Comparison of ENCODE assay signal across 8 cellular contexts in the genomic region with DNA sequence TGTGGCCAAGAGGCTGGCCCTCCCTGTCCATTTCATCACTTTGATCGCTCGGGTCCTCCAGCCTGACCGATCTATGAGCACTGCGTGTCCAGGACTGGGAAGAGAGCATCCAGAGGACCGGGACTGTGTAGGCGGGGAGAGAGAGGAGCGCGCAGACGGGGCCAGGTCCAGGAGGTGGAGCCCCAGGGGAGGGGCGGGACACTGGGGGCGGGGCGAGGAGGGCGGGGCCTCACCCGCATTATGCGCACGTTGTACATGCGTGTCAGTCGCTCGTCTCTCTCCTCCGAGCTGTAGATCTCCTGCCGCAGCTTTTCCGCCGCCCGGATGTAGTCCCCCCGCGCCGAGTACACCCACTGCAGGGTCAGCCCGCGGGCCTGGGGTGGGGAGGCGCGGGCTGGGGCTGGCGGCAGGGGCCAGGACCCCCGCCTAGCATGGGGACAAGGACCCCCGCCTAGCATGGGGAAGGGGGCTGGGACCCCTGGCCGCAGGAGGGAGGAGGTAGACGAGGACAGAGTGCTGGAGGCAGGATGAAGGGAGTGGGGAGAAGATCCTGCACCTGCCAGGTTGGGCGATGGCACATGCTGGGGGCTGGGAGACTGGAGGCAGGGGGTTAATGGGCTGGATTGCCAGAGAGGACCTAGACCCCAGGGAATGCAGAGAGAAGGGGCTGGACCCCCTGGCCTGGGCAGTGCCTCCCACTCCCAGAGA. TPM values are rescaled to one million over a fixed set of nuclear protein-coding genes. Genes with fewer than 3 reads are reported as not detected.
DNase-seq lines count a peak whose midpoint lies in the region; ATAC-seq and TF ChIP-seq lines count a peak whose summit lies in the region.

No MANE protein-coding gene starts in this region.

- WGBS in liver: 16% methylated on average over 37 of the region's 37 CpGs

- H3K27me3 ChIP-seq in colonic mucosa: no peaks in the 10 kb centered on the region
- no peaks in the 10 kb centered on the region for H3K27me3 ChIP-seq in liver (ENCODE audit: control insufficient read depth in 4 of 4, insufficient read depth in 4 of 4, low read length in 3 of 4)

- H3K9me3 ChIP-seq in colonic mucosa: no peaks in the 10 kb centered on the region
- no peaks in the 10 kb centered on the region for H3K9me3 ChIP-seq in liver (ENCODE audit: control insufficient read depth in 4 of 4, low read length in 3 of 4)

- no peaks in the 10 kb centered on the region for H3K9me3 Mint-ChIP-seq in activated CD4-positive, alpha-beta T cell treated with anti-CD3 and anti-CD28 coated beads, Interleukin-2, amount 10 ng/mL, durations not matched to agents 24 days and 14 days

- H3K4me3 ChIP-seq in colonic mucosa (peak overlapping the region; percentile 27), liver (ENCODE audit: low read depth in 1 of 3, low read length in 3 of 3) (no peak overlapping the region)

- peak; percentile 22 to 32 for TF ChIP-seq RAD21 in liver (IDR thresholded peaks at IDR 0.05)

- H3K4me3 Mint-ChIP-seq in activated CD4-positive, alpha-beta T cell treated with anti-CD3 and anti-CD28 coated beads, Interleukin-2, amount 10 ng/mL, durations not matched to agents 24 days and 14 days: peak overlapping the region; percentile 82

- H3K27me3 Mint-ChIP-seq in activated CD4-positive, alpha-beta T cell treated with anti-CD3 and anti-CD28 coated beads, Interleukin-2, amount 10 ng/mL, durations not matched to agents 24 days and 14 days: no peaks in the 10 kb centered on the region

- H3K27ac Mint-ChIP-seq in activated CD4-positive, alpha-beta T cell treated with anti-CD3 and anti-CD28 coated beads, Interleukin-2, amount 10 ng/mL, durations not matched to agents 24 days and 14 days: peak overlapping the region; percentile 76

- H3K36me3 ChIP-seq in colonic mucosa (no peaks in the 10 kb centered on the region), liver (ENCODE audit: control insufficient read depth in 4 of 4, insufficient read depth in 3 of 4, low read depth in 1 of 4, low read length in 3 of 4) (peaks cover 11 to 33% (median 22%) of the 10 kb centered on the region in 4 donors)

- DNase-seq in NCI-H345 treated with DMSO at 0.1 percent for 48 hours (lab: John Stamatoyannopoulos, UW; ENCODE audit: unreplicated experiment) (peak; percentile 42), colonic mucosa (peak; percentile 90), DMS79 (lab: John Stamatoyannopoulos, UW) (no peak)
- peak; percentile 94 for DNase-seq in activated CD4-positive, alpha-beta T cell treated with anti-CD3 and anti-CD28 coated beads, Interleukin-2, amount 10 ng/mL, durations not matched to agents 24 days and 14 days
- peak; percentile 78 to 85 (median 79) for DNase-seq in stimulated activated CD4-positive, alpha-beta T cell treated with anti-CD3 and anti-CD28 coated beads, TNF-alpha, amount 100 ng/mL, for 1 hour (ENCODE audit: low read depth in 3 of 3, low spot score in 1 of 3)

- TF ChIP-seq CTCF in colonic mucosa (IDR thresholded peaks at IDR 0.05) (no peak), liver (IDR thresholded peaks at IDR 0.05; ENCODE audit: low read depth, low read length, missing input control) (no peak)

- intact Hi-C loops in activated CD4-positive, alpha-beta T cell treated with anti-CD3 and anti-CD28 coated beads, Interleukin-2, amount 10 ng/mL, durations not matched to agents 24 days and 14 days (cut with micrococcal nuclease): loop anchor here (1.0 kb wide), 2 partner anchors 14 to 47 kb away; a partner anchor contains a TSS
- intact Hi-C loops in colonic mucosa (cut with DNase I): no loop called here

- H3K9ac ChIP-seq in colonic mucosa (ENCODE audit: low read depth in 2 of 2, low read length in 2 of 2): peak overlapping the region in 1 of 2 donors; percentile 60
- H3K9ac ChIP-seq in liver (ENCODE audit: low read depth in 1 of 2, low read length in 2 of 2): peak overlapping the region in 1 of 2 donors; percentile 21

- peaks cover 18% of the 10 kb centered on the region for H3K36me3 Mint-ChIP-seq in activated CD4-positive, alpha-beta T cell treated with anti-CD3 and anti-CD28 coated beads, Interleukin-2, amount 10 ng/mL, durations not matched to agents 24 days and 14 days (ENCODE audit: low read depth)

- H3K4me1 ChIP-seq in colonic mucosa (no peaks in the 10 kb centered on the region), liver (ENCODE audit: control insufficient read depth in 4 of 4, insufficient read depth in 4 of 4, low read length in 3 of 4) (peaks cover 2 to 48% (median 37%) of the 10 kb centered on the region in 4 donors)

- no peak overlapping the region for H3K27ac ChIP-seq in colonic mucosa
- H3K27ac ChIP-seq in liver (ENCODE audit: low read depth in 1 of 2, low read length in 2 of 2): peak overlapping the region; percentile 85 to 90

- ATAC-seq in GM18498 (IDR thresholded peaks at IDR 0.05; ENCODE audit: unreplicated experiment) (peak; percentile 94), HG03025 (IDR thresholded peaks at IDR 0.05; ENCODE audit: low FRiP score, unreplicated experiment) (peak; percentile 68)

- H3K4me1 Mint-ChIP-seq in activated CD4-positive, alpha-beta T cell treated with anti-CD3 and anti-CD28 coated beads, Interleukin-2, amount 10 ng/mL, durations not matched to agents 24 days and 14 days: peaks cover 42% of the 10 kb centered on the region

TF ChIP-seq in liver, 16 proteins besides CTCF, POLR2A, EP300 and RAD21 (continues in another document):
- TF ChIP-seq RXRA (IDR thresholded peaks at IDR 0.05) (peak in 1 of 2 donors; percentile 31), NR2F2 (IDR thresholded peaks at IDR 0.05) (no peak), YY1 (IDR thresholded peaks at IDR 0.05) (no peak), GABPA (IDR thresholded peaks at IDR 0.05 in 1 of 2, conservative IDR thresholded peaks at IDR 0.05 in 1 of 2) (no peak), SP1 (IDR thresholded peaks at IDR 0.05) (peak; percentile 25), HNF4G (IDR thresholded peaks at IDR 0.05) (no peak), JUND (IDR thresholded peaks at IDR 0.05) (no peak), FOXA2 (IDR thresholded peaks at IDR 0.05) (no peak), FOXA1 (IDR thresholded peaks at IDR 0.05) (no peak), EGR1 (IDR thresholded peaks at IDR 0.05; ENCODE audit: low read depth in 2 of 2) (no peak), HNF4A (conservative IDR thresholded peaks at IDR 0.05) (peak in 1 of 2 donors; percentile 63)
- TF ChIP-seq, protein P1, sequence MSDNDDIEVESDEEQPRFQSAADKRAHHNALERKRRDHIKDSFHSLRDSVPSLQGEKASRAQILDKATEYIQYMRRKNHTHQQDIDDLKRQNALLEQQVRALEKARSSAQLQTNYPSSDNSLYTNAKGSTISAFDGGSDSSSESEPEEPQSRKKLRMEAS (IDR thresholded peaks at IDR 0.05): no peak
- TF ChIP-seq, protein P2, sequence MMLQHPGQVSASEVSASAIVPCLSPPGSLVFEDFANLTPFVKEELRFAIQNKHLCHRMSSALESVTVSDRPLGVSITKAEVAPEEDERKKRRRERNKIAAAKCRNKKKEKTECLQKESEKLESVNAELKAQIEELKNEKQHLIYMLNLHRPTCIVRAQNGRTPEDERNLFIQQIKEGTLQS (IDR thresholded peaks at IDR 0.05): no peak
- TF ChIP-seq, protein P3, sequence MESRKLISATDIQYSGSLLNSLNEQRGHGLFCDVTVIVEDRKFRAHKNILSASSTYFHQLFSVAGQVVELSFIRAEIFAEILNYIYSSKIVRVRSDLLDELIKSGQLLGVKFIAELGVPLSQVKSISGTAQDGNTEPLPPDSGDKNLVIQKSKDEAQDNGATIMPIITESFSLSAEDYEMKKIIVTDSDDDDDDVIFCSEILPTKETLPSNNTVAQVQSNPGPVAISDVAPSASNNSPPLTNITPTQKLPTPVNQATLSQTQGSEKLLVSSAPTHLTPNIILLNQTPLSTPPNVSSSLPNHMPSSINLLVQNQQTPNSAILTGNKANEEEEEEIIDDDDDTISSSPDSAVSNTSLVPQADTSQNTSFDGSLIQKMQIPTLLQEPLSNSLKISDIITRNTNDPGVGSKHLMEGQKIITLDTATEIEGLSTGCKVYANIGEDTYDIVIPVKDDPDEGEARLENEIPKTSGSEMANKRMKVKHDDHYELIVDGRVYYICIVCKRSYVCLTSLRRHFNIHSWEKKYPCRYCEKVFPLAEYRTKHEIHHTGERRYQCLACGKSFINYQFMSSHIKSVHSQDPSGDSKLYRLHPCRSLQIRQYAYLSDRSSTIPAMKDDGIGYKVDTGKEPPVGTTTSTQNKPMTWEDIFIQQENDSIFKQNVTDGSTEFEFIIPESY (IDR thresholded peaks at IDR 0.05): no peak

RNA-seq across cellular contexts. Expression of a gene that starts 14.3 kb away (rescaled TPM):
- total RNA-seq in activated CD4-positive, alpha-beta T cell treated with anti-CD3 and anti-CD28 coated beads, Interleukin-2, amount 10 ng/mL, durations not matched to agents 24 days and 14 days: 11.3 and 12.1 TPM in 2 replicates
- total RNA-seq in colonic mucosa (10 to 100 TPM; 15.1 to 16.9 TPM), liver (1 to 10 TPM; 3.5 to 6.3 TPM)
- 10 to 100 TPM; 10.8 to 15.7 TPM for polyA plus RNA-seq in liver

RNA-seq across cellular contexts. Expression of a gene that starts 14.7 kb away (rescaled TPM):
- total RNA-seq in activated CD4-positive, alpha-beta T cell treated with anti-CD3 and anti-CD28 coated beads, Interleukin-2, amount 10 ng/mL, durations not matched to agents 24 days and 14 days: 20.7 and 21.2 TPM in 2 replicates
- 1 to 10 TPM; 1.8 to 2.3 TPM for total RNA-seq in colonic mucosa
- 100 to 1,000 TPM; 276 to 358 TPM for total RNA-seq in liver
- polyA plus RNA-seq in liver: 100 to 1,000 TPM; 354 to 663 TPM

RNA-seq across cellular contexts. Expression of a gene that starts 24.5 kb away (rescaled TPM):
- total RNA-seq in activated CD4-positive, alpha-beta T cell treated with anti-CD3 and anti-CD28 coated beads, Interleukin-2, amount 10 ng/mL, durations not matched to agents 24 days and 14 days: 4.8 and 5.0 TPM in 2 replicates
- total RNA-seq in colonic mucosa (10 to 100 TPM; 14.7 to 23.1 TPM), liver (10 to 100 TPM in 1 of 2 donors, 1 to 10 TPM in 1; 6.7 to 13.1 TPM)
- polyA plus RNA-seq in liver: 10 to 100 TPM; 10.4 to 38.2 TPM

RNA-seq across cellular contexts. Expression of a gene that starts 29.6 kb away (rescaled TPM):
- not detected in 2 replicates for total RNA-seq in activated CD4-positive, alpha-beta T cell treated with anti-CD3 and anti-CD28 coated beads, Interleukin-2, amount 10 ng/mL, durations not matched to agents 24 days and 14 days
- total RNA-seq in colonic mucosa (under 1 TPM in 1 of 2 donors, not detected in 1; 0.29 TPM), liver (not detected)
- not detected for polyA plus RNA-seq in liver

RNA-seq across cellular contexts. Expression of a gene that starts 40.6 kb away (rescaled TPM):
- total RNA-seq in activated CD4-positive, alpha-beta T cell treated with anti-CD3 and anti-CD28 coated beads, Interleukin-2, amount 10 ng/mL, durations not matched to agents 24 days and 14 days: 0.38 and 0.42 TPM in 2 replicates
- total RNA-seq in colonic mucosa (1 to 10 TPM in 1 of 2 donors, under 1 TPM in 1; 0.21 to 1.8 TPM), liver (1 to 10 TPM in 1 of 2 donors, under 1 TPM in 1; 0.67 to 1.3 TPM)
- polyA plus RNA-seq in liver: under 1 TPM; 0.25 to 0.32 TPM

Comparison
In these comparisons a context has a peak if more than half of its experiments do, and no peak if none do; other contexts are left out.
1. RNA of a gene that starts 14.7 kb away (total RNA-seq): 276 to 358 TPM in liver; 20.7 to 21.2 TPM in activated CD4-positive, alpha-beta T cell treated with anti-CD3 and anti-CD28 coated beads, Interleukin-2, amount 10 ng/mL, durations not matched to agents 24 days and 14 days and 1.8 to 2.3 TPM in colonic mucosa; every median in the first group is over 10 times any median in the second.